ENCODE assay signal across 2 cellular contexts in the genomic region with DNA sequence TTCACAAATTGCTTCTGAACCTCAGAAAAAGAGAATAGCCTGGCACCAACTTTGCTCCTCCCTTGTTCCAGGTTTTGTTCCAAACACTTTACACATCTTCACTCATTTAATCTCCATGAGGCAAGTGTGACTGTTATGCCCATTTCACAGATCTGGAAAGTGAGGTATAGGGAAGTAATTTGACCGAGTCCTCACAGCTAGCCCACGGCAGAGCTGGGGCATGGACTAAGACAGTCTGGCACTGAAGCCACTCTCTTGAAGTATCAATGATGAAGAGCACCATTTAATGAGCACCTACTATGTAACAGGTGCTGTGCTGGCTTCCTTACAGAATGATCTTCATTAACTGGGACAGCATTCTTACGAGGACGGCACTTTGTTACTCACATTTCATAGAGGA.
A peak's percentile ranks its signal among the peaks of the same experiment; 100 is the strongest.
TF ChIP-seq lines count a peak whose summit lies in the region.

No MANE protein-coding gene starts in this region.

TF ChIP-seq in HEK293, 187 proteins besides CTCF, POLR2A, EP300 and RAD21:
- peak; percentile 94 for TF ChIP-seq ZNF664 (tag by site-specific recombination; IDR thresholded peaks at IDR 0.05)
- TF ChIP-seq ZNF544 (tag by site-specific recombination; IDR thresholded peaks at IDR 0.05): no peak
TF ChIP-seq in HEK293: peak in this region for 1.

TF ChIP-seq in H1, 55 proteins besides CTCF, POLR2A, EP300 and RAD21:
- TF ChIP-seq GTF2F1 (IDR thresholded peaks at IDR 0.05; ENCODE audit: borderline replicate concordance, low read depth, low read length): no peak
- peak; percentile 86; the same call in 1 of the 2 replicates for TF ChIP-seq KDM1A (IDR thresholded peaks at IDR 0.05; ENCODE audit: borderline replicate concordance, low read length)
- no peak for TF ChIP-seq SP1 (IDR thresholded peaks at IDR 0.05; ENCODE audit: low read depth, low read length)
